In genomic region chr2:226270279-226270678, GRCh38 we compare ENCODE assay signal across 21 cellular contexts.
"Had no signal": no experiment of that assay in that cellular context is flagged by ENCODE, and none has a peak within 500 bp of the region (broad histone marks: within the 10 kb centered on the region; RNA-seq: fewer than 3 reads in every experiment).

No MANE protein-coding gene starts in this region.

- H3K79me2 ChIP-seq: hepatocyte had no signal

- H3K4me2 ChIP-seq: hepatocyte, smooth muscle cell had no signal

- H3K27me3 ChIP-seq: hepatocyte, ovary, sigmoid colon, stomach, testis, thyroid gland, transverse colon, upper lobe of left lung, vagina had no signal

- H2AFZ ChIP-seq: hepatocyte had no signal

- H3K4me3 ChIP-seq: hepatocyte, left ventricle myocardium inferior, lung, ovary, sigmoid colon, smooth muscle cell, stomach, testis, thyroid gland, transverse colon, upper lobe of left lung, vagina had no signal

- H3K9me3 ChIP-seq: left ventricle myocardium inferior, ovary, sigmoid colon, stomach, testis, thyroid gland, transverse colon, upper lobe of left lung, vagina had no signal

- H3K36me3 ChIP-seq: left ventricle myocardium inferior, ovary, sigmoid colon, stomach, thyroid gland, transverse colon, upper lobe of left lung, vagina had no signal

- DNase-seq: islet precursor cell; left ventricle myocardium inferior; mesendoderm; naive thymus-derived CD4-positive, alpha-beta T cell; ovary; retina; right cardiac atrium; sigmoid colon; stimulated activated CD4-positive, alpha-beta T cell treated with anti-CD3 and anti-CD28 coated beads, Interleukin-2, amount 100 ng/mL, for 24 hours; stimulated activated CD4-positive, alpha-beta T cell treated with anti-CD3 and anti-CD28 coated beads, Interleukin-4, amount 100 ng/mL, for 1 hour; stimulated activated naive B cell treated with anti-CD40 and anti-IgM and Interleukin-4, amounts not matched to agents 10 μg/mL and 1 μg/mL and 100 μg/mL, for 72 hours; stimulated activated naive CD8-positive, alpha-beta T cell treated with anti-CD3 and anti-CD28 coated beads, Interleukin-15, Interleukin-2, amounts not matched to agents 100 U/mL and 50 U/mL, for 24 hours; stomach; testis; thyroid gland; transverse colon; upper lobe of left lung had no signal

- H3K27ac ChIP-seq: hepatocyte, left ventricle myocardium inferior, ovary, sigmoid colon, stomach, testis, thyroid gland, transverse colon, upper lobe of left lung, vagina had no signal

- H3K4me1 ChIP-seq: left ventricle myocardium inferior, sigmoid colon, stomach, testis, thyroid gland, transverse colon, upper lobe of left lung, vagina had no signal
